Comparison of ENCODE assay signal across 8 cellular contexts in genomic region chr14:79304279-79304678, GRCh38.
"Had no signal": no experiment of that assay in that cellular context is flagged by ENCODE, and none has a peak within 500 bp of the region (broad histone marks: within the 10 kb centered on the region; RNA-seq: fewer than 3 reads in every experiment).

No MANE protein-coding gene starts in this region.

- H3K36me3 ChIP-seq: HAP-1 had no signal

- H3K9me3 ChIP-seq: HAP-1 had no signal

- H3K4me3 ChIP-seq: GM23248, GM23338, HAP-1 had no signal

- DNase-seq: GM23248, GOT3, H7, H9, HCEC 1CT, HFFc6 had no signal

- H3K4me1 ChIP-seq: HAP-1 had no signal

- H3K27ac ChIP-seq: GM23248 had no signal
